Comparison of ENCODE assay signal across 9 cellular contexts in the genomic region with DNA sequence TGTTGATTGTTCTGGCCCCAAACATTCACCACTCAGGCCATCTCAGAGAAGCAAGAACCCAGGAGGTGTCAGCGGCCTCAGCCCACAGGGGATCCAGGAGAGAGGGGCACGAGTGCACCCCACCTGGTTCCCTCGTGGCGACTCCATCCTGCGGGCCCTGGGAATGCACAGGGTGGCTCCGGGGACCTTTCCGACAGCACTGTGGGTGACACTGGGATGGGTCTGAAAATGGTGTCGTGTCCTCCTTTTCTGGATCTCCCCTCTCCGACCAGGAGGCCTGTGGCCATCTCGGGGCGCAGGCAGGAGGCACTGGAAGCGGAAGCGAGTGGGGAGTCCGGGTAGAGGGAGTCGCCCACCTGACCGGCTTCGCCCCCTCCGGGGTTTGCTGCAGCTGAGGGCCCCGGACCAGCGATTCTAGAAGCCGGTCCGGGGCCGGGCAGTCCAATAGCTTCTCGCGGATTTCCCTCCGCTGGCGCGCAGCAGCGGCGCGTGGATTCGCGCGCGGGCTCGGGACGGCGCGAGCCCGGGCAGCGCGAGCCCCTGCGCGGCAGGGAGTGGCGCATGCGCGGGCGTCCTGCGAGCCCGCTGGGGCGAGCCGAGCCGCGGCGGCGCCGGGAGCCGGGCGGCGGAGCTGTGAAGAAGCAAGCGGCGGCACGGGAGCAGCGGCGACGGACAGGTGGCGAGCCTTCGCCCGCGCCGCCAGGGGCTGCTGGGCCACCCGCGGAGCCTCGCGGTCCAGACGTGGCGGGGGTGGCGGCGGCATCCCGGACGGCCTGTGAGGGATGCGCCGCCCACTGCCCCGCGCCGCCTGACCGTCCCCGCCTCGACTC. TPM values are rescaled to one million over a fixed set of nuclear protein-coding genes. Genes with fewer than 3 reads are reported as not detected.
DNase-seq lines count a peak whose midpoint lies in the region; ATAC-seq, FAIRE-seq and TF ChIP-seq lines count a peak whose summit lies in the region.
"Had no signal": no experiment of that assay in that cellular context is flagged by ENCODE, and none has a peak within 500 bp of the region (broad histone marks: within the 10 kb centered on the region; RNA-seq: fewer than 3 reads in every experiment).

A gene with protein sequence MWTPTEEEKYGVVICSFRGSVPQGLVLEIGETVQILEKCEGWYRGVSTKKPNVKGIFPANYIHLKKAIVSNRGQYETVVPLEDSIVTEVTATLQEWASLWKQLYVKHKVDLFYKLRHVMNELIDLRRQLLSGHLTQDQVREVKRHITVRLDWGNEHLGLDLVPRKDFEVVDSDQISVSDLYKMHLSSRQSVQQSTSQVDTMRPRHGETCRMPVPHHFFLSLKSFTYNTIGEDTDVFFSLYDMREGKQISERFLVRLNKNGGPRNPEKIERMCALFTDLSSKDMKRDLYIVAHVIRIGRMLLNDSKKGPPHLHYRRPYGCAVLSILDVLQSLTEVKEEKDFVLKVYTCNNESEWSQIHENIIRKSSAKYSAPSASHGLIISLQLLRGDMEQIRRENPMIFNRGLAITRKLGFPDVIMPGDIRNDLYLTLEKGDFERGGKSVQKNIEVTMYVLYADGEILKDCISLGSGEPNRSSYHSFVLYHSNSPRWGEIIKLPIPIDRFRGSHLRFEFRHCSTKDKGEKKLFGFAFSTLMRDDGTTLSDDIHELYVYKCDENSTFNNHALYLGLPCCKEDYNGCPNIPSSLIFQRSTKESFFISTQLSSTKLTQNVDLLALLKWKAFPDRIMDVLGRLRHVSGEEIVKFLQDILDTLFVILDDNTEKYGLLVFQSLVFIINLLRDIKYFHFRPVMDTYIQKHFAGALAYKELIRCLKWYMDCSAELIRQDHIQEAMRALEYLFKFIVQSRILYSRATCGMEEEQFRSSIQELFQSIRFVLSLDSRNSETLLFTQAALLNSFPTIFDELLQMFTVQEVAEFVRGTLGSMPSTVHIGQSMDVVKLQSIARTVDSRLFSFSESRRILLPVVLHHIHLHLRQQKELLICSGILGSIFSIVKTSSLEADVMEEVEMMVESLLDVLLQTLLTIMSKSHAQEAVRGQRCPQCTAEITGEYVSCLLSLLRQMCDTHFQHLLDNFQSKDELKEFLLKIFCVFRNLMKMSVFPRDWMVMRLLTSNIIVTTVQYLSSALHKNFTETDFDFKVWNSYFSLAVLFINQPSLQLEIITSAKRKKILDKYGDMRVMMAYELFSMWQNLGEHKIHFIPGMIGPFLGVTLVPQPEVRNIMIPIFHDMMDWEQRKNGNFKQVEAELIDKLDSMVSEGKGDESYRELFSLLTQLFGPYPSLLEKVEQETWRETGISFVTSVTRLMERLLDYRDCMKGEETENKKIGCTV (N-terminal part only) (plus strand): TSS at position 579 of the 830 bp plus-strand sequence. CDS start 337 bp downstream, outside the sequence.

- peak within 1 kb of the TSS; percentile 76 for H3K9ac ChIP-seq in HUES6 (ENCODE audit: low read length)

- DNase-seq in GM10266 (ENCODE audit: extremely low spot score) (peak; percentile 85), bronchial epithelial cell (ENCODE audit: low read depth) (peak; percentile 29), islet precursor cell (peak; percentile 74)
- peak; percentile 25 to 26 for DNase-seq in stimulated activated CD4-positive, alpha-beta T cell treated with anti-CD3 and anti-CD28 coated beads, Interleukin-1b, Interleukin-23, amount 100 ng/mL, for 1 hour (ENCODE audit: low read depth in 2 of 2)

- ATAC-seq in HG03135 (IDR thresholded peaks at IDR 0.05; ENCODE audit: unreplicated experiment), result no peak
- ATAC-seq in HG02623 (IDR thresholded peaks at IDR 0.05; ENCODE audit: unreplicated experiment), result no peak

- H3K9me3 ChIP-seq in HUES6 (ENCODE audit: control insufficient read depth, insufficient read depth, low read depth, low read length), result no peaks in the 10 kb centered on the region

- FAIRE-seq in bronchial epithelial cell (lab: Jason Lieb, UNC), result no peak
- FAIRE-seq: islet of Langerhans had no signal

- H3K27me3 ChIP-seq in HUES6 (ENCODE audit: control insufficient read depth, insufficient read depth, low read length), result peaks cover 42% of the 10 kb centered on the region
- H3K27me3 ChIP-seq in bronchial epithelial cell (ENCODE audit: control insufficient read depth, insufficient read depth, low read length), result peaks cover 36% of the 10 kb centered on the region

- H3K36me3 ChIP-seq in HUES6 (ENCODE audit: control insufficient read depth, insufficient read depth, low read length) (no peaks in the 10 kb centered on the region), bronchial epithelial cell (ENCODE audit: control insufficient read depth, insufficient read depth, low read length) (no peaks in the 10 kb centered on the region)

- TF ChIP-seq CTCF in GM10266 (IDR thresholded peaks at IDR 0.05; ENCODE audit: control insufficient read depth, insufficient read depth, low read depth, missing control alignments) (no peak), WI38 (IDR thresholded peaks at IDR 0.05; ENCODE audit: low read depth, low read length) (no peak), bronchial epithelial cell (IDR thresholded peaks at IDR 0.05; ENCODE audit: insufficient read depth, low read length, severe bottlenecking) (no peak)

- peaks cover 27% of the 10 kb centered on the region for H3K4me1 ChIP-seq in HUES6 (ENCODE audit: control insufficient read depth, insufficient read depth, low read length)

- no peak within 1 kb of the TSS for H3K27ac ChIP-seq in HUES6 (ENCODE audit: low read depth, low read length)

- H3K4me3 ChIP-seq in HUES6 (ENCODE audit: low read depth, low read length), result peak within 1 kb of the TSS; percentile 68
- H3K4me3 ChIP-seq in WI38 (ENCODE audit: low read depth, low read length), result peak within 1 kb of the TSS; percentile 33
- H3K4me3 ChIP-seq in bronchial epithelial cell (ENCODE audit: low read depth, low read length), result peak within 1 kb of the TSS; percentile 19

RNA-seq across cellular contexts. Expression of the gene that starts here (rescaled TPM):
- under 0.01 and 0.26 TPM in 2 replicates for total RNA-seq in bronchial epithelial cell

Comparison
In these comparisons a context has a peak if more than half of its experiments do, and no peak if none do; other contexts are left out.
1. Peak in DNase-seq and H3K4me3 ChIP-seq in bronchial epithelial cell; RNA of the gene not detected or under 1 TPM.
2. DNase-seq: peak in every context shown above with its lines; median percentile 85 in GM10266; 74 in islet precursor cell; 29 in bronchial epithelial cell; 26 in stimulated activated CD4-positive, alpha-beta T cell treated with anti-CD3 and anti-CD28 coated beads, Interleukin-1b, Interleukin-23, amount 100 ng/mL, for 1 hour.